In the genomic region with DNA sequence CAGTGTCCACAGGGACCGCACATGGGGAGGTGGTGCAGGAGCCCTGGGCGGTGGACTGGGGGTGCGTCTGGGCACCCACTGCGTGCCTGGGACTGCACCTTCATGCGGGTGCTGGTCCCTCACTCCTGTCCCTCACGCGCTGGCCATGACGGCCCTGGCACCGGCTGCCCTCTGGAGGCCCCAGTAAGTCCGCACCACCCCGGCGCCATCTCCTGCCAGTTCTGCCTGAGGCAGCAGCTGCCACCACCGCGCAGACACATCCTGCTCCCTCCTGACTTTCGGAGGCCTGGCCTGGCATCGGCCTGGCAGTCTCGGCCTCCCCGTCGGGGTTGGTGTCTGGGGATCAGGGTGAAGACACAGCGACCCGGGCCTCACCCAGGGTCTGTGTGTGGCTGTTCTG, we compare ENCODE assay signal across 13 cellular contexts.
"Had no signal": no experiment of that assay in that cellular context is flagged by ENCODE, and none has a peak within 500 bp of the region (broad histone marks: within the 10 kb centered on the region; RNA-seq: fewer than 3 reads in every experiment).

No MANE protein-coding gene starts in this region.

- ATAC-seq: activated CD8-positive, alpha-beta memory T cell treated with anti-CD3 and anti-CD28 coated beads, Interleukin-2, amount 10 ng/mL, durations not matched to agents 7 days and 5 days; pancreas had no signal

- DNase-seq: activated CD4-positive, alpha-beta T cell treated with anti-CD3 and anti-CD28 coated beads, Interleukin-2, amount 50 U/mL, for 48 hours; activated CD8-positive, alpha-beta memory T cell treated with anti-CD3 and anti-CD28 coated beads, Interleukin-2, amount 10 ng/mL, durations not matched to agents 7 days and 5 days; activated T-cell treated with anti-CD3 and anti-CD28 coated beads, Interleukin-2, amount 50 U/mL, for 1 hour; amniotic stem cell; foreskin melanocyte; kidney glomerular epithelial cell; pancreas; stimulated activated CD4-positive, alpha-beta T cell treated with anti-CD3 and anti-CD28 coated beads, Interleukin-2, amount 100 ng/mL, for 48 hours; stimulated activated naive CD4-positive, alpha-beta T cell treated with Interleukin-2 at 50 U/mL for 16 hours; transverse colon had no signal

- H3K4me1 Mint-ChIP-seq: activated CD8-positive, alpha-beta memory T cell treated with anti-CD3 and anti-CD28 coated beads, Interleukin-2, amount 10 ng/mL, durations not matched to agents 7 days and 5 days; activated naive CD4-positive, alpha-beta T cell treated with anti-CD3 and anti-CD28 coated beads, Interleukin-2, amount 50 U/mL, for 24 hours had no signal

- H3K27me3 Mint-ChIP-seq: activated naive CD4-positive, alpha-beta T cell treated with anti-CD3 and anti-CD28 coated beads, Interleukin-2, amount 50 U/mL, for 24 hours had no signal

- H3K36me3 Mint-ChIP-seq: activated naive CD4-positive, alpha-beta T cell treated with anti-CD3 and anti-CD28 coated beads, Interleukin-2, amount 50 U/mL, for 24 hours had no signal

- H3K9me3 ChIP-seq: pancreas, transverse colon, vagina had no signal

- H3K4me3 ChIP-seq: coronary artery, pancreas, transverse colon, vagina had no signal

- H3K9me3 Mint-ChIP-seq: activated naive CD4-positive, alpha-beta T cell treated with anti-CD3 and anti-CD28 coated beads, Interleukin-2, amount 50 U/mL, for 24 hours had no signal

- H3K4me3 Mint-ChIP-seq: activated CD8-positive, alpha-beta memory T cell treated with anti-CD3 and anti-CD28 coated beads, Interleukin-2, amount 10 ng/mL, durations not matched to agents 7 days and 5 days; activated naive CD4-positive, alpha-beta T cell treated with anti-CD3 and anti-CD28 coated beads, Interleukin-2, amount 50 U/mL, for 24 hours had no signal

- H3K36me3 ChIP-seq: pancreas, transverse colon, vagina had no signal

- H3K27ac ChIP-seq: coronary artery, pancreas, transverse colon, vagina had no signal
